ENCODE assay signal across 8 cellular contexts in genomic region chr2:221969087-221969829, GRCh38.
DNase-seq lines count a peak whose midpoint lies in the region; ATAC-seq and TF ChIP-seq lines count a peak whose summit lies in the region.
"Had no signal": no experiment of that assay in that cellular context is flagged by ENCODE, and none has a peak within 500 bp of the region (broad histone marks: within the 10 kb centered on the region; RNA-seq: fewer than 3 reads in every experiment).

No MANE protein-coding gene starts in this region.

- H3K9ac ChIP-seq in GM23248: no peak overlapping the region

- peak; percentile 55 for DNase-seq in G401 (ENCODE audit: low spot score)
- peak; percentile 77 for DNase-seq in GM23248
- peak; percentile 17 for DNase-seq in NCI-H1092 treated with DMSO at 0.1 percent for 48 hours (lab: John Stamatoyannopoulos, UW)
- peak; percentile 14 for DNase-seq in WTC11 (ENCODE audit: low spot score)
- DNase-seq in iPS-NIHi11 (ENCODE audit: low spot score): peak; percentile 46
- DNase-seq in testis: peak; percentile 42

- ATAC-seq in WTC11 (peak; percentile 77), GM18909 (IDR thresholded peaks at IDR 0.05; ENCODE audit: poor library complexity, unreplicated experiment) (no peak)

- H3K4me3 ChIP-seq in GM23248 (no peak overlapping the region), testis (no peak overlapping the region)

- peaks cover 21% of the 10 kb centered on the region for H3K4me1 Mint-ChIP-seq in WTC11
- H3K4me1 Mint-ChIP-seq: activated naive CD4-positive, alpha-beta T cell treated with anti-CD3 and anti-CD28 coated beads, Interleukin-2, amount 50 U/mL, for 24 hours had no signal

- 33 to 36% methylated on average over 7 of the region's 7 CpGs for WGBS in GM23248 (ENCODE audit: low coverage in 1 of 2, low lambda C conversion rate in 2 of 2, missing lambda C conversion rate in 2 of 2), 2 experiments
- 56 to 60% methylated on average over 7 of the region's 7 CpGs for WGBS in testis, 2 donors

- H3K4me1 ChIP-seq in GM23248 (ENCODE audit: insufficient read depth) (no peaks in the 10 kb centered on the region), testis (peaks cover 8% of the 10 kb centered on the region)

- intact Hi-C loops in testis (cut with DNase I; ENCODE audit: low total_unique reads): no loop called here

- TF ChIP-seq CTCF in WTC11 (IDR thresholded peaks at IDR 0.05) (peak; percentile 27; the same call in 1 of the 2 replicates), testis (IDR thresholded peaks at IDR 0.05) (peak; percentile 22 to 66 (median 61))

- H3K27ac ChIP-seq in GM23248 (no peak overlapping the region), testis (no peak overlapping the region)

- CTCF ChIA-PET in WTC11 (lab: Charles Lee): interaction anchor here (0.5 to 0.9 kb wide), 3 partner anchors 46 to 396 kb away, joined by 3 read pairs; no protein-coding TSS in a partner anchor

- H3K9me3 ChIP-seq in GM23248 (ENCODE audit: low read depth): no peaks in the 10 kb centered on the region
- H3K9me3 ChIP-seq in testis: no peaks in the 10 kb centered on the region

- H3F3A ChIP-seq in GM23248 (ENCODE audit: insufficient read depth): no peaks in the 10 kb centered on the region

- H3K36me3 ChIP-seq in GM23248 (ENCODE audit: low read depth) (no peaks in the 10 kb centered on the region), testis (ENCODE audit: low read depth, missing control alignments) (no peaks in the 10 kb centered on the region)

- no peak overlapping the region for H2AFZ ChIP-seq in GM23248

- H3K36me3 Mint-ChIP-seq in WTC11: no peaks in the 10 kb centered on the region
- H3K36me3 Mint-ChIP-seq: activated naive CD4-positive, alpha-beta T cell treated with anti-CD3 and anti-CD28 coated beads, Interleukin-2, amount 50 U/mL, for 24 hours had no signal

- in situ Hi-C loops in G401 (cut with HindIII; ENCODE audit: low sequenced_read_pairs) (no loop called here), GM23248 (cut with MboI) (loop anchor here (25.0 kb wide), 3 partner anchors 382 to 1882 kb away; no protein-coding TSS in a partner anchor)

- no peak overlapping the region for H3K4me2 ChIP-seq in GM23248 (ENCODE audit: unreplicated experiment)

- H3K4me3 Mint-ChIP-seq in WTC11: no peak overlapping the region
- H3K4me3 Mint-ChIP-seq: activated naive CD4-positive, alpha-beta T cell treated with anti-CD3 and anti-CD28 coated beads, Interleukin-2, amount 50 U/mL, for 24 hours had no signal

- H3K27me3 ChIP-seq in GM23248 (replicated peaks; ENCODE audit: insufficient read depth): peaks cover 14% of the 10 kb centered on the region
- no peaks in the 10 kb centered on the region for H3K27me3 ChIP-seq in testis

- H4K20me1 ChIP-seq in GM23248 (ENCODE audit: insufficient read depth): no peaks in the 10 kb centered on the region

- no peak overlapping the region for H3K27ac Mint-ChIP-seq in WTC11
- H3K27ac Mint-ChIP-seq: activated naive CD4-positive, alpha-beta T cell treated with anti-CD3 and anti-CD28 coated beads, Interleukin-2, amount 50 U/mL, for 24 hours had no signal

- no peak for TF ChIP-seq POLR2A in testis (IDR thresholded peaks at IDR 0.05)

- H3K27me3 Mint-ChIP-seq in WTC11 (ENCODE audit: low read depth): no peaks in the 10 kb centered on the region

- POLR2A ChIA-PET in WTC11 (lab: Charles Lee): no interaction called here

- no peaks in the 10 kb centered on the region for H3K9me2 ChIP-seq in GM23248 (ENCODE audit: insufficient read depth)

- H3K79me2 ChIP-seq in GM23248 (ENCODE audit: insufficient read depth): no peaks in the 10 kb centered on the region

- H3K9me3 Mint-ChIP-seq in WTC11: peaks cover under 1% of the 10 kb centered on the region; the same call in 1 of the 2 replicates
- H3K9me3 Mint-ChIP-seq: activated naive CD4-positive, alpha-beta T cell treated with anti-CD3 and anti-CD28 coated beads, Interleukin-2, amount 50 U/mL, for 24 hours had no signal

TF ChIP-seq in WTC11, 78 proteins besides CTCF, POLR2A, EP300 and RAD21 (continues in another document):
- TF ChIP-seq, protein P1, sequence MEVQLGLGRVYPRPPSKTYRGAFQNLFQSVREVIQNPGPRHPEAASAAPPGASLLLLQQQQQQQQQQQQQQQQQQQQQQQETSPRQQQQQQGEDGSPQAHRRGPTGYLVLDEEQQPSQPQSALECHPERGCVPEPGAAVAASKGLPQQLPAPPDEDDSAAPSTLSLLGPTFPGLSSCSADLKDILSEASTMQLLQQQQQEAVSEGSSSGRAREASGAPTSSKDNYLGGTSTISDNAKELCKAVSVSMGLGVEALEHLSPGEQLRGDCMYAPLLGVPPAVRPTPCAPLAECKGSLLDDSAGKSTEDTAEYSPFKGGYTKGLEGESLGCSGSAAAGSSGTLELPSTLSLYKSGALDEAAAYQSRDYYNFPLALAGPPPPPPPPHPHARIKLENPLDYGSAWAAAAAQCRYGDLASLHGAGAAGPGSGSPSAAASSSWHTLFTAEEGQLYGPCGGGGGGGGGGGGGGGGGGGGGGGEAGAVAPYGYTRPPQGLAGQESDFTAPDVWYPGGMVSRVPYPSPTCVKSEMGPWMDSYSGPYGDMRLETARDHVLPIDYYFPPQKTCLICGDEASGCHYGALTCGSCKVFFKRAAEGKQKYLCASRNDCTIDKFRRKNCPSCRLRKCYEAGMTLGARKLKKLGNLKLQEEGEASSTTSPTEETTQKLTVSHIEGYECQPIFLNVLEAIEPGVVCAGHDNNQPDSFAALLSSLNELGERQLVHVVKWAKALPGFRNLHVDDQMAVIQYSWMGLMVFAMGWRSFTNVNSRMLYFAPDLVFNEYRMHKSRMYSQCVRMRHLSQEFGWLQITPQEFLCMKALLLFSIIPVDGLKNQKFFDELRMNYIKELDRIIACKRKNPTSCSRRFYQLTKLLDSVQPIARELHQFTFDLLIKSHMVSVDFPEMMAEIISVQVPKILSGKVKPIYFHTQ (CRISPR knock-in tag; IDR thresholded peaks at IDR 0.05): no peak
- TF ChIP-seq MXD4 (CRISPR knock-in tag; IDR thresholded peaks at IDR 0.05; ENCODE audit: borderline replicate concordance): no peak
- no peak for TF ChIP-seq ZNF121 (CRISPR knock-in tag; IDR thresholded peaks at IDR 0.05)
- no peak for TF ChIP-seq JUN (CRISPR knock-in tag; IDR thresholded peaks at IDR 0.05)
- TF ChIP-seq, protein P2, sequence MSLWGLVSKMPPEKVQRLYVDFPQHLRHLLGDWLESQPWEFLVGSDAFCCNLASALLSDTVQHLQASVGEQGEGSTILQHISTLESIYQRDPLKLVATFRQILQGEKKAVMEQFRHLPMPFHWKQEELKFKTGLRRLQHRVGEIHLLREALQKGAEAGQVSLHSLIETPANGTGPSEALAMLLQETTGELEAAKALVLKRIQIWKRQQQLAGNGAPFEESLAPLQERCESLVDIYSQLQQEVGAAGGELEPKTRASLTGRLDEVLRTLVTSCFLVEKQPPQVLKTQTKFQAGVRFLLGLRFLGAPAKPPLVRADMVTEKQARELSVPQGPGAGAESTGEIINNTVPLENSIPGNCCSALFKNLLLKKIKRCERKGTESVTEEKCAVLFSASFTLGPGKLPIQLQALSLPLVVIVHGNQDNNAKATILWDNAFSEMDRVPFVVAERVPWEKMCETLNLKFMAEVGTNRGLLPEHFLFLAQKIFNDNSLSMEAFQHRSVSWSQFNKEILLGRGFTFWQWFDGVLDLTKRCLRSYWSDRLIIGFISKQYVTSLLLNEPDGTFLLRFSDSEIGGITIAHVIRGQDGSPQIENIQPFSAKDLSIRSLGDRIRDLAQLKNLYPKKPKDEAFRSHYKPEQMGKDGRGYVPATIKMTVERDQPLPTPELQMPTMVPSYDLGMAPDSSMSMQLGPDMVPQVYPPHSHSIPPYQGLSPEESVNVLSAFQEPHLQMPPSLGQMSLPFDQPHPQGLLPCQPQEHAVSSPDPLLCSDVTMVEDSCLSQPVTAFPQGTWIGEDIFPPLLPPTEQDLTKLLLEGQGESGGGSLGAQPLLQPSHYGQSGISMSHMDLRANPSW (CRISPR knock-in tag; conservative IDR thresholded peaks at IDR 0.05; ENCODE audit: low read depth): no peak
- no peak for TF ChIP-seq CBFB (CRISPR knock-in tag; IDR thresholded peaks at IDR 0.05; ENCODE audit: low read depth)
- TF ChIP-seq TEAD1 (CRISPR knock-in tag; IDR thresholded peaks at IDR 0.05): no peak
- no peak for TF ChIP-seq ETV6 (CRISPR knock-in tag; IDR thresholded peaks at IDR 0.05)
- TF ChIP-seq, protein P3, sequence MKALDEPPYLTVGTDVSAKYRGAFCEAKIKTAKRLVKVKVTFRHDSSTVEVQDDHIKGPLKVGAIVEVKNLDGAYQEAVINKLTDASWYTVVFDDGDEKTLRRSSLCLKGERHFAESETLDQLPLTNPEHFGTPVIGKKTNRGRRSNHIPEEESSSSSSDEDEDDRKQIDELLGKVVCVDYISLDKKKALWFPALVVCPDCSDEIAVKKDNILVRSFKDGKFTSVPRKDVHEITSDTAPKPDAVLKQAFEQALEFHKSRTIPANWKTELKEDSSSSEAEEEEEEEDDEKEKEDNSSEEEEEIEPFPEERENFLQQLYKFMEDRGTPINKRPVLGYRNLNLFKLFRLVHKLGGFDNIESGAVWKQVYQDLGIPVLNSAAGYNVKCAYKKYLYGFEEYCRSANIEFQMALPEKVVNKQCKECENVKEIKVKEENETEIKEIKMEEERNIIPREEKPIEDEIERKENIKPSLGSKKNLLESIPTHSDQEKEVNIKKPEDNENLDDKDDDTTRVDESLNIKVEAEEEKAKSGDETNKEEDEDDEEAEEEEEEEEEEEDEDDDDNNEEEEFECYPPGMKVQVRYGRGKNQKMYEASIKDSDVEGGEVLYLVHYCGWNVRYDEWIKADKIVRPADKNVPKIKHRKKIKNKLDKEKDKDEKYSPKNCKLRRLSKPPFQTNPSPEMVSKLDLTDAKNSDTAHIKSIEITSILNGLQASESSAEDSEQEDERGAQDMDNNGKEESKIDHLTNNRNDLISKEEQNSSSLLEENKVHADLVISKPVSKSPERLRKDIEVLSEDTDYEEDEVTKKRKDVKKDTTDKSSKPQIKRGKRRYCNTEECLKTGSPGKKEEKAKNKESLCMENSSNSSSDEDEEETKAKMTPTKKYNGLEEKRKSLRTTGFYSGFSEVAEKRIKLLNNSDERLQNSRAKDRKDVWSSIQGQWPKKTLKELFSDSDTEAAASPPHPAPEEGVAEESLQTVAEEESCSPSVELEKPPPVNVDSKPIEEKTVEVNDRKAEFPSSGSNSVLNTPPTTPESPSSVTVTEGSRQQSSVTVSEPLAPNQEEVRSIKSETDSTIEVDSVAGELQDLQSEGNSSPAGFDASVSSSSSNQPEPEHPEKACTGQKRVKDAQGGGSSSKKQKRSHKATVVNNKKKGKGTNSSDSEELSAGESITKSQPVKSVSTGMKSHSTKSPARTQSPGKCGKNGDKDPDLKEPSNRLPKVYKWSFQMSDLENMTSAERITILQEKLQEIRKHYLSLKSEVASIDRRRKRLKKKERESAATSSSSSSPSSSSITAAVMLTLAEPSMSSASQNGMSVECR (CRISPR knock-in tag; IDR thresholded peaks at IDR 0.05; ENCODE audit: borderline replicate concordance): no peak
- no peak for TF ChIP-seq TP53 (CRISPR knock-in tag; IDR thresholded peaks at IDR 0.05)
- TF ChIP-seq GABPB1 (CRISPR knock-in tag; IDR thresholded peaks at IDR 0.05): no peak

Comparison
In these comparisons a context has a peak if more than half of its experiments do, and no peak if none do; other contexts are left out.
1. DNase-seq: peak in every context shown above with its lines; median percentile 77 in GM23248; 55 in G401; 46 in iPS-NIHi11; 42 in testis; 17 in NCI-H1092 treated with DMSO at 0.1 percent for 48 hours; 14 in WTC11.